In genomic region chr5:130796032-130796431, GRCh38 we compare ENCODE assay signal across 24 cellular contexts.
DNase-seq lines count a peak whose midpoint lies in the region; ATAC-seq and TF ChIP-seq lines count a peak whose summit lies in the region.
"Had no signal": no experiment of that assay in that cellular context is flagged by ENCODE, and none has a peak within 500 bp of the region (broad histone marks: within the 10 kb centered on the region; RNA-seq: fewer than 3 reads in every experiment).

No MANE protein-coding gene starts in this region.

- H3K4me1 ChIP-seq in PC-3 (ENCODE audit: insufficient read depth, low read length) (peaks cover 17% of the 10 kb centered on the region), RWPE2 (ENCODE audit: insufficient read depth, poor library complexity, severe bottlenecking) (peaks cover 12% of the 10 kb centered on the region), foreskin keratinocyte (peaks cover 20% of the 10 kb centered on the region)
- H3K4me1 ChIP-seq: BE2C, BLaER1 had no signal

- H3K27me3 ChIP-seq in PC-3 (ENCODE audit: low read length), result no peaks in the 10 kb centered on the region
- no peaks in the 10 kb centered on the region for H3K27me3 ChIP-seq in RWPE2 (ENCODE audit: insufficient read depth, poor library complexity, severe bottlenecking)
- no peaks in the 10 kb centered on the region for H3K27me3 ChIP-seq in foreskin keratinocyte
- H3K27me3 ChIP-seq: BE2C, BLaER1 had no signal

- TF ChIP-seq CTCF in PC-3 (conservative IDR thresholded peaks at IDR 0.05; ENCODE audit: low read depth, low read length) (no peak), RWPE2 (IDR thresholded peaks at IDR 0.05; ENCODE audit: poor library complexity, severe bottlenecking) (no peak), epithelial cell of esophagus (IDR thresholded peaks at IDR 0.05; ENCODE audit: insufficient read depth, low read depth, low read length, missing control alignments) (no peak), foreskin keratinocyte (conservative IDR thresholded peaks at IDR 0.05) (no peak)

- H3K9ac ChIP-seq in PC-3 (ENCODE audit: low read length), result no peak overlapping the region
- H3K9ac ChIP-seq: BLaER1 had no signal

- H3F3A ChIP-seq in PC-3 (ENCODE audit: low read length, unreplicated experiment), result no peaks in the 10 kb centered on the region

- H2AFZ ChIP-seq in PC-3 (ENCODE audit: low read length), result no peak overlapping the region

- no peaks in the 10 kb centered on the region for H3K79me2 ChIP-seq in PC-3 (ENCODE audit: low read length)

- H3K4me3 ChIP-seq in PC-3 (ENCODE audit: low read length) (no peak overlapping the region), RWPE2 (ENCODE audit: severe bottlenecking) (no peak overlapping the region), epithelial cell of esophagus (ENCODE audit: low read length) (no peak overlapping the region)
- H3K4me3 ChIP-seq: BLaER1, GM12878 had no signal

- BruUV-seq in PC-3 (replicated peaks; lab: Mats Ljungman, UMichigan), result no TSS peak

- DNase-seq in PC-3 (peak; percentile 47), RWPE2 (ENCODE audit: low spot score) (no peak), epithelial cell of esophagus (ENCODE audit: low read depth) (peak; percentile 19), foreskin keratinocyte (peak in 1 of 2 donors; percentile 35), NCI-H2029 (lab: John Stamatoyannopoulos, UW) (no peak)
- DNase-seq: 8988T; ACHN; BE2C; C1 segment of cervical spinal cord; CD4-positive, alpha-beta memory T cell; CD4-positive, CD25-positive, alpha-beta regulatory T cell; CD8-positive, alpha-beta memory T cell; COR-L47; DMS 273 treated with DMSO at 0.1 percent for 48 hours; DMS153; DMS53; DMS79; DND-41; EL; GDM1 had no signal

- H3K9me3 ChIP-seq in PC-3 (ENCODE audit: low read length) (no peaks in the 10 kb centered on the region), RWPE2 (ENCODE audit: severe bottlenecking) (no peaks in the 10 kb centered on the region)
- H3K9me3 ChIP-seq: BE2C, BLaER1 had no signal

- no peaks in the 10 kb centered on the region for H4K20me1 ChIP-seq in PC-3 (ENCODE audit: low read length)
- H4K20me1 ChIP-seq: BLaER1 had no signal

- H3K27ac ChIP-seq in PC-3 (ENCODE audit: low read length) (peak overlapping the region; percentile 48), RWPE2 (ENCODE audit: poor library complexity, severe bottlenecking) (peak overlapping the region; percentile 8), foreskin keratinocyte (peak overlapping the region; percentile 85)
- H3K27ac ChIP-seq: BLaER1 had no signal

- intact Hi-C loops in PC-3 (cut with micrococcal nuclease), result loop anchor here (2.0 kb wide), 1 partner anchor 41 kb away; no protein-coding TSS in a partner anchor

- CTCF ChIA-PET in PC-3 (lab: Charles Lee), result no interaction called here

- H3K4me2 ChIP-seq in PC-3 (ENCODE audit: low read length), result no peak overlapping the region
- H3K4me2 ChIP-seq: BLaER1 had no signal

- no peaks in the 10 kb centered on the region for H3K36me3 ChIP-seq in PC-3 (ENCODE audit: low read depth, low read length)
- H3K36me3 ChIP-seq in RWPE2 (ENCODE audit: low read depth), result no peaks in the 10 kb centered on the region
- H3K36me3 ChIP-seq: BE2C, BLaER1 had no signal

- no peaks in the 10 kb centered on the region for H3K9me2 ChIP-seq in PC-3 (replicated peaks; ENCODE audit: low read length)

- POLR2A ChIA-PET in PC-3 (lab: Charles Lee; ENCODE audit: unreplicated experiment), result no interaction called here

- ATAC-seq in PC-3, result peak; percentile 92
- ATAC-seq in RWPE2 (ENCODE audit: low read depth), result peak; percentile 59
- ATAC-seq in foreskin keratinocyte, result peak; percentile 26
- ATAC-seq in HG02623 (IDR thresholded peaks at IDR 0.05; ENCODE audit: unreplicated experiment), result no peak
- ATAC-seq in GM21723 (IDR thresholded peaks at IDR 0.05; ENCODE audit: unreplicated experiment), result no peak
- ATAC-seq: GM12878 had no signal

Comparison
In these comparisons a context has a peak if more than half of its experiments do, and no peak if none do; other contexts are left out.
1. ATAC-seq: peak in PC-3 (single experiment), RWPE2 (single experiment) and foreskin keratinocyte (single experiment); none in HG02623 (single experiment) and GM21723 (single experiment).
2. DNase-seq: peak in PC-3 (single experiment) and epithelial cell of esophagus (single experiment); none in RWPE2 (single experiment) and NCI-H2029 (single experiment).
3. H3K27ac ChIP-seq: peak in every context shown above with its lines; median percentile 85 in foreskin keratinocyte; 48 in PC-3; 8 in RWPE2.